Comparison of ENCODE assay signal across 8 cellular contexts in genomic region chr14:21267431-21267845, GRCh38. TPM values are rescaled to one million over a fixed set of nuclear protein-coding genes. Genes with fewer than 3 reads are reported as not detected.
DNase-seq lines count a peak whose midpoint lies in the region; ATAC-seq, FAIRE-seq and TF ChIP-seq lines count a peak whose summit lies in the region.

No MANE protein-coding gene starts in this region.

- H3K4me3 ChIP-seq in esophagus squamous epithelium (peak overlapping the region; percentile 57 to 98 (median 86)), retinal pigment epithelial cell (ENCODE audit: low read length) (peak overlapping the region; percentile 100)

- peak; percentile 64 for FAIRE-seq in GM18507 (lab: Jason Lieb, UNC)

- 0 to 2% methylated on average over 10 of the region's 10 CpGs for WGBS in esophagus squamous epithelium, 2 donors

- DNase-seq in GM18507 (ENCODE audit: extremely low spot score, insufficient read length, low read depth) (no peak), RKO (ENCODE audit: low spot score) (peak; percentile 56), esophagus squamous epithelium (lab: John Stamatoyannopoulos, UW) (no peak), retinal pigment epithelial cell (ENCODE audit: low read depth) (no peak), CD1c-positive myeloid dendritic cell (ENCODE audit: extremely low spot score) (no peak), LoVo (ENCODE audit: low spot score) (no peak)

- ATAC-seq in HG02970 (IDR thresholded peaks at IDR 0.05; ENCODE audit: low FRiP score, unreplicated experiment), result no peak
- no peak for ATAC-seq in HG02759 (IDR thresholded peaks at IDR 0.05; ENCODE audit: unreplicated experiment)

- no peak for TF ChIP-seq POLR2A in esophagus squamous epithelium (IDR thresholded peaks at IDR 0.05)

- TF ChIP-seq CTCF in esophagus squamous epithelium (IDR thresholded peaks at IDR 0.05) (no peak), retinal pigment epithelial cell (conservative IDR thresholded peaks at IDR 0.05; ENCODE audit: low read depth, low read length) (no peak)

- peaks cover 45 to 68% (median 50%) of the 10 kb centered on the region in 3 donors for H3K4me1 ChIP-seq in esophagus squamous epithelium

- no peaks in the 10 kb centered on the region for H3K27me3 ChIP-seq in esophagus squamous epithelium

- H3K36me3 ChIP-seq in esophagus squamous epithelium, result peaks cover 0 to 42% (median 5%) of the 10 kb centered on the region in 3 donors

- peak overlapping the region; percentile 57 to 100 (median 94) for H3K27ac ChIP-seq in esophagus squamous epithelium

- intact Hi-C loops in esophagus squamous epithelium (cut with DNase I), result no loop called here

- H3K9me3 ChIP-seq in esophagus squamous epithelium, result no peaks in the 10 kb centered on the region

RNA-seq across cellular contexts. Expression of gene HNRNPC, which starts 1.8 kb away (rescaled TPM):
- 100 to 1,000 TPM; 252 to 651 (median 476) TPM for total RNA-seq in esophagus squamous epithelium

RNA-seq across cellular contexts. Expression of gene RPGRIP1, which starts 12.4 kb away (rescaled TPM):
- total RNA-seq in esophagus squamous epithelium, result not detected
